Comparison of ENCODE assay signal across 7 cellular contexts in the genomic region with DNA sequence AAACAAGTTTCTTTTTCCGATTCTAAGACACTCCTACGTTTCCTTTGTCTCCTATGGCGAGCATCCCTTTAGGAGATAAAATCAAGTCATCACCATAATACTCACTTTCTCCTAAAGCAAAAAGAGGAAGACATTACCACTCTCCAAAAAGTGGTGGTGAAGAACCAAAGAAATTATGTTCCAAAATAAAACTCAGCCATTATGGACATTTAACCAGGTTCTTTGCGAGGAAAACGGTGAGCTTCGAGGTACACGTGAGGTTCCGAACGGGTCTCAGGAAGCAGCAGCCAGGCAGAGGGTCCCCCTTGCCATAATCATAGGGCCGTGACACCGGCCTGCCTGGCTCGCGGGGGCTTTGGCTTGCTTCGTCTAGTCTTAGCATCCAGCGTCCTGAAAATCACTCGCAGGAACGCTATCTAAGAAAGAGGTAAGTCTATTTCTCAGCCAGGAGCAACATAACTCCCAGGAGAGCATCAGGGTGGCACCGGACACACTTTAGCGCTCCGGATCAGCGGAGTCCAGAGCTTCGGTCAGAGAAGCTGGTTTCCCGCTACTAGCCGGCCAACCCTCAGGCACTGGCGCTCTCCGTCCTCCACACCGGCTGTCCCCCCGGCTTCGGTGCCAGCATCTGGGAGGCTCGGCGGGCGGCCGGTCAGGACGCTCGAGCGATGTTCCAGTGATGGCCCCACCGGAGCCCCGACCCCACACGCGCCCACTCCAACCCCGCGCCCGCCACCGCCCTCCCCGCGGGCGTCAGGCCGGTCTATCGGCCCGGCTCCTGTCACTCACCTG. TPM values are rescaled to one million over a fixed set of nuclear protein-coding genes. Genes with fewer than 3 reads are reported as not detected.
DNase-seq lines count a peak whose midpoint lies in the region; ATAC-seq and TF ChIP-seq lines count a peak whose summit lies in the region.

No MANE protein-coding gene starts in this region.

- H4K8ac ChIP-seq in IMR-90 (ENCODE audit: low read depth in 2 of 2, low read length in 2 of 2): peak overlapping the region; percentile 32 to 74; a peak in 1 of 4 replicates

- peaks cover 10% of the 10 kb centered on the region for H3K4me1 ChIP-seq in IMR-90 (ENCODE audit: control insufficient read depth, insufficient read depth, low read length)

- H2AK9ac ChIP-seq in IMR-90 (replicated peaks; ENCODE audit: low read depth, low read length, poor library complexity): peak overlapping the region; percentile 91

- no peak overlapping the region for H3K18ac ChIP-seq in IMR-90 (ENCODE audit: low read depth, low read length)

- CTCF ChIA-PET in IMR-90 (lab: Yijun Ruan, JAX): interaction anchor here (0.7 kb wide), 1 partner anchor 41 kb away, joined by 3 read pairs; no protein-coding TSS in a partner anchor

- H3K36me3 Mint-ChIP-seq in activated T-helper 17 cell treated with anti-CD3 and anti-CD28 coated beads, Interleukin-2, amount 50 U/mL, for 72 hours (ENCODE audit: low read depth): peaks cover 41% of the 10 kb centered on the region
- H3K36me3 Mint-ChIP-seq in osteocyte (ENCODE audit: unreplicated experiment): peaks cover 4% of the 10 kb centered on the region

- intact Hi-C loops in IMR-90 (cut with micrococcal nuclease): no loop called here

- H3K27me3 ChIP-seq in IMR-90 (ENCODE audit: control insufficient read depth, insufficient read depth, low read length): no peaks in the 10 kb centered on the region

- WGBS in IMR-90 (ENCODE audit: extremely low coverage in 2 of 2, insufficient read length in 1 of 2), 2 experiments: 1% methylated on average over 27 of the region's 50 CpGs; no CpG with 5 or more reads in 1 of the 2 experiments

- no peak overlapping the region for H2BK15ac ChIP-seq in IMR-90 (ENCODE audit: low read depth, low read length)

- peaks cover 22% of the 10 kb centered on the region for H4K20me1 ChIP-seq in IMR-90 (ENCODE audit: insufficient read depth, low read length)

- H2AFZ ChIP-seq in IMR-90 (replicated peaks; ENCODE audit: low read length, poor library complexity): peak overlapping the region; percentile 89

- H3K9me3 Mint-ChIP-seq in activated T-helper 17 cell treated with anti-CD3 and anti-CD28 coated beads, Interleukin-2, amount 50 U/mL, for 72 hours: no peaks in the 10 kb centered on the region
- no peaks in the 10 kb centered on the region for H3K9me3 Mint-ChIP-seq in osteocyte (ENCODE audit: unreplicated experiment)

- TF ChIP-seq POLR2A in IMR-90 (IDR thresholded peaks at IDR 0.05; ENCODE audit: low read depth, low read length): no peak

- peak overlapping the region; percentile 83 for H3K4ac ChIP-seq in IMR-90 (ENCODE audit: low read depth, low read length)

- H3K27ac Mint-ChIP-seq in activated T-helper 17 cell treated with anti-CD3 and anti-CD28 coated beads, Interleukin-2, amount 50 U/mL, for 72 hours: peak overlapping the region; percentile 98
- H3K27ac Mint-ChIP-seq in osteocyte (ENCODE audit: unreplicated experiment): peak overlapping the region; percentile 85

- peak overlapping the region; percentile 89 for H2AK5ac ChIP-seq in IMR-90 (ENCODE audit: low read depth, low read length)

- peaks cover 11% of the 10 kb centered on the region for H3K9me1 ChIP-seq in IMR-90 (ENCODE audit: insufficient read depth, low read length)

- H3K4me3 ChIP-seq in GM12865 (ENCODE audit: low read depth, low read length) (peak overlapping the region; percentile 94), IMR-90 (ENCODE audit: insufficient read depth, low read depth, low read length) (peak overlapping the region; percentile 64)

- H2BK5ac ChIP-seq in IMR-90 (ENCODE audit: low read depth, low read length, poor library complexity, severe bottlenecking): peak overlapping the region; percentile 14

- peak overlapping the region; percentile 93 for H3K56ac ChIP-seq in IMR-90 (ENCODE audit: extremely low read depth, insufficient read depth, low read length)

- TF ChIP-seq RAD21 in IMR-90 (IDR thresholded peaks at IDR 0.05; ENCODE audit: low read length): no peak

- no TSS peak for BruUV-seq in IMR-90 (replicated peaks; lab: Mats Ljungman, UMichigan)

- H3K9ac ChIP-seq in IMR-90 (ENCODE audit: low read depth, low read length): peak overlapping the region; percentile 78

- dilution Hi-C loops in IMR-90 (cut with HindIII; ENCODE audit: low sequenced_read_pairs, unreplicated experiment): no loop called here

- no peaks in the 10 kb centered on the region for H3K9me3 ChIP-seq in IMR-90 (ENCODE audit: control insufficient read depth, insufficient read depth, low read length)

- POLR2A ChIA-PET in IMR-90 (lab: Charles Lee; ENCODE audit: unreplicated experiment): interaction anchor here (0.6 kb wide), 1 partner anchor 18 kb away, joined by 7 read pairs; a partner anchor contains a TSS

- no peak overlapping the region; the same call in 1 of the 2 replicates for H4K5ac ChIP-seq in IMR-90 (ENCODE audit: low read depth, low read length)

- in situ Hi-C loops in IMR-90 (cut with MboI; ENCODE audit: low sequenced_read_pairs): no loop called here

- H3K4me2 ChIP-seq in IMR-90 (ENCODE audit: low read depth, low read length): peak overlapping the region; percentile 96

- ATAC-seq in GM21717 (IDR thresholded peaks at IDR 0.05; ENCODE audit: unreplicated experiment): peak; percentile 43
- peak; percentile 44 for ATAC-seq in IMR-90 (ENCODE audit: low read depth)
- ATAC-seq in activated T-helper 17 cell treated with anti-CD3 and anti-CD28 coated beads, Interleukin-2, amount 50 U/mL, for 72 hours (replicated peaks): peak; percentile 52

- peaks cover 12% of the 10 kb centered on the region for H3K36me3 ChIP-seq in IMR-90 (ENCODE audit: control insufficient read depth, insufficient read depth, low read length)

- peak overlapping the region; percentile 45 for H3K27ac ChIP-seq in IMR-90 (ENCODE audit: insufficient read depth, low read length)

- H3K79me1 ChIP-seq in IMR-90 (ENCODE audit: low read depth in 1 of 2, low read length in 2 of 2): peaks cover 4 to 51% of the 10 kb centered on the region in 2 experiments

- peaks cover 13% of the 10 kb centered on the region for H3K4me1 Mint-ChIP-seq in activated T-helper 17 cell treated with anti-CD3 and anti-CD28 coated beads, Interleukin-2, amount 50 U/mL, for 72 hours
- H3K4me1 Mint-ChIP-seq in osteocyte (ENCODE audit: unreplicated experiment): peaks cover 33% of the 10 kb centered on the region

- no peaks in the 10 kb centered on the region for H3K27me3 Mint-ChIP-seq in activated T-helper 17 cell treated with anti-CD3 and anti-CD28 coated beads, Interleukin-2, amount 50 U/mL, for 72 hours
- H3K27me3 Mint-ChIP-seq in osteocyte (ENCODE audit: unreplicated experiment): no peaks in the 10 kb centered on the region

- TF ChIP-seq CTCF in GM12865 (IDR thresholded peaks at IDR 0.05; ENCODE audit: insufficient read depth, low read depth, low read length, missing control alignments) (no peak), IMR-90 (conservative IDR thresholded peaks at IDR 0.05; ENCODE audit: low read depth, low read length) (no peak), osteocyte (IDR thresholded peaks at IDR 0.05) (no peak)

- DNase-seq in GM12865 (ENCODE audit: low read depth) (peak; percentile 33), IMR-90 (peak; percentile 28), glomerular visceral epithelial cell (ENCODE audit: extremely low spot score) (peak; percentile 48), osteocyte (ENCODE audit: extremely low spot score, unreplicated experiment) (no peak), cerebellum (ENCODE audit: low spot score) (no peak)

- peak overlapping the region; percentile 93 for H3K14ac ChIP-seq in IMR-90 (replicated peaks; ENCODE audit: low read depth, low read length)

- H4K91ac ChIP-seq in IMR-90 (ENCODE audit: insufficient read depth, low read depth, low read length): peak overlapping the region; percentile 58

- no peak overlapping the region for H2BK20ac ChIP-seq in IMR-90 (ENCODE audit: low read depth, low read length)

- H3K23ac ChIP-seq in IMR-90 (ENCODE audit: low read depth, low read length): peak overlapping the region; percentile 99

- H2BK120ac ChIP-seq in IMR-90 (ENCODE audit: low read depth, low read length): no peak overlapping the region

- peak overlapping the region; percentile 96 for H3K4me3 Mint-ChIP-seq in activated T-helper 17 cell treated with anti-CD3 and anti-CD28 coated beads, Interleukin-2, amount 50 U/mL, for 72 hours
- H3K4me3 Mint-ChIP-seq in osteocyte (ENCODE audit: unreplicated experiment): peak overlapping the region; percentile 86

TF ChIP-seq in IMR-90, 13 proteins besides CTCF, POLR2A, EP300 and RAD21 (continues in another document):
- TF ChIP-seq CEBPB (IDR thresholded peaks at IDR 0.05; ENCODE audit: low read depth, low read length) (no peak), CHD1 (IDR thresholded peaks at IDR 0.05; ENCODE audit: low read depth, low read length) (no peak)

RNA-seq across cellular contexts. Expression of a gene that starts 0.6 kb away (rescaled TPM):
- total RNA-seq in IMR-90 (2012; rRNA removed) (28.6 and 28.7 TPM in 2 replicates), osteocyte (60.1 and 66.9 TPM in 2 replicates), cerebellum (46.0 TPM)
- polyA plus RNA-seq in IMR-90 (2012; rRNA removed): 28.3 and 31.2 TPM in 2 replicates
- 21.4 and 28.9 TPM in 2 replicates for polyA plus RNA-seq in IMR-90 (2012; cell fraction: cytosol; rRNA removed)
- 31.3 and 54.5 TPM in 2 replicates for polyA plus RNA-seq in IMR-90 (2012; cell fraction: nucleus; rRNA removed; ENCODE audit: low replicate concordance)
- total RNA-seq in activated T-helper 17 cell treated with anti-CD3 and anti-CD28 coated beads, Interleukin-2, amount 50 U/mL, for 72 hours: 10 to 100 TPM; 26.3 to 37.2 TPM

RNA-seq across cellular contexts. Expression of a gene that starts 13.9 kb away (rescaled TPM):
- not detected in 2 replicates for total RNA-seq in IMR-90 (2012; rRNA removed)
- polyA plus RNA-seq in IMR-90 (2012; rRNA removed): 0.07 TPM in 1 of 2 replicates, not detected in the other
- 0.03 TPM in 1 of 2 replicates, not detected in the other for polyA plus RNA-seq in IMR-90 (2012; cell fraction: cytosol; rRNA removed)
- polyA plus RNA-seq in IMR-90 (2012; cell fraction: nucleus; rRNA removed; ENCODE audit: low replicate concordance): 0.76 and 2.0 TPM in 2 replicates
- under 1 TPM in 1 of 2 donors, not detected in 1; 0.40 TPM for total RNA-seq in activated T-helper 17 cell treated with anti-CD3 and anti-CD28 coated beads, Interleukin-2, amount 50 U/mL, for 72 hours
- total RNA-seq in osteocyte: not detected in 2 replicates
- total RNA-seq in cerebellum: not detected

RNA-seq across cellular contexts. Expression of a gene that starts 17.3 kb away (rescaled TPM):
- 2.3 and 2.8 TPM in 2 replicates for total RNA-seq in IMR-90 (2012; rRNA removed)
- polyA plus RNA-seq in IMR-90 (2012; rRNA removed): 4.5 and 5.4 TPM in 2 replicates
- polyA plus RNA-seq in IMR-90 (2012; cell fraction: cytosol; rRNA removed): 3.7 and 5.2 TPM in 2 replicates
- polyA plus RNA-seq in IMR-90 (2012; cell fraction: nucleus; rRNA removed; ENCODE audit: low replicate concordance): 1.5 and 3.6 TPM in 2 replicates
- total RNA-seq in activated T-helper 17 cell treated with anti-CD3 and anti-CD28 coated beads, Interleukin-2, amount 50 U/mL, for 72 hours: under 1 TPM; 0.26 to 0.32 TPM
- 5.1 and 5.2 TPM in 2 replicates for total RNA-seq in osteocyte
- total RNA-seq in cerebellum: 3.7 TPM

RNA-seq across cellular contexts. Expression of a gene that starts 28.0 kb away (rescaled TPM):
- total RNA-seq in IMR-90 (2012; rRNA removed) (15.3 and 18.6 TPM in 2 replicates), osteocyte (63.2 and 63.6 TPM in 2 replicates), cerebellum (5.7 TPM)
- 57.0 and 57.8 TPM in 2 replicates for polyA plus RNA-seq in IMR-90 (2012; rRNA removed)
- polyA plus RNA-seq in IMR-90 (2012; cell fraction: cytosol; rRNA removed): 15.4 and 23.7 TPM in 2 replicates
- polyA plus RNA-seq in IMR-90 (2012; cell fraction: nucleus; rRNA removed; ENCODE audit: low replicate concordance): 627 and 1,170 TPM in 2 replicates
- total RNA-seq in activated T-helper 17 cell treated with anti-CD3 and anti-CD28 coated beads, Interleukin-2, amount 50 U/mL, for 72 hours: 10 to 100 TPM; 68.6 to 94.2 TPM

Comparison
In these comparisons a context has a peak if more than half of its experiments do, and no peak if none do; other contexts are left out.
1. DNase-seq: peak in GM12865 (single experiment), IMR-90 (single experiment) and glomerular visceral epithelial cell (single experiment); none in osteocyte (single experiment) and cerebellum (single experiment).
2. Peak in every context shown above with its lines, with median percentiles within 50 percentile points of each other: ATAC-seq.